1 cellular context compared by ENCODE assay signal in genomic region chr17:78583091-78583490, GRCh38.
TF ChIP-seq lines count a peak whose summit lies in the region.

No MANE protein-coding gene starts in this region.

TF ChIP-seq in GM12878, 131 proteins besides CTCF, POLR2A, EP300 and RAD21 (continued from another document):
- no peak for TF ChIP-seq ZNF687 (IDR thresholded peaks at IDR 0.05)
- no peak for TF ChIP-seq HDAC2 (IDR thresholded peaks at IDR 0.05)
